Comparison of ENCODE assay signal across 1 cellular context in genomic region chr4:152099555-152099954, GRCh38.
TF ChIP-seq lines count a peak whose summit lies in the region.

No MANE protein-coding gene starts in this region.

TF ChIP-seq in K562, 482 proteins besides CTCF, POLR2A, EP300 and RAD21 (continued from another document):
- TF ChIP-seq ID3 (CRISPR knock-in tag; IDR thresholded peaks at IDR 0.05) = no peak
- TF ChIP-seq ID3 (tag; IDR thresholded peaks at IDR 0.05) = no peak
- no peak for TF ChIP-seq BRF2 (IDR thresholded peaks at IDR 0.05; ENCODE audit: borderline replicate concordance, insufficient read depth, insufficient read length)
- TF ChIP-seq, protein P1, sequence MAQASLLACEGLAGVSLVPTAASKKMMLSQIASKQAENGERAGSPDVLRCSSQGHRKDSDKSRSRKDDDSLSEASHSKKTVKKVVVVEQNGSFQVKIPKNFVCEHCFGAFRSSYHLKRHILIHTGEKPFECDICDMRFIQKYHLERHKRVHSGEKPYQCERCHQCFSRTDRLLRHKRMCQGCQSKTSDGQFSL (CRISPR knock-in tag; IDR thresholded peaks at IDR 0.05) = no peak
- TF ChIP-seq, protein P1 (tag; IDR thresholded peaks at IDR 0.05) = no peak
- no peak for TF ChIP-seq MEIS2 (IDR thresholded peaks at IDR 0.05; ENCODE audit: partially characterized antibody)
- TF ChIP-seq TOE1 (IDR thresholded peaks at IDR 0.05; ENCODE audit: borderline replicate concordance) = no peak
- TF ChIP-seq TOE1 (CRISPR knock-in tag; IDR thresholded peaks at IDR 0.05; ENCODE audit: borderline replicate concordance, low read depth) = no peak
- TF ChIP-seq RFX7 (CRISPR knock-in tag; IDR thresholded peaks at IDR 0.05) = no peak
- no peak for TF ChIP-seq E2F3 (CRISPR knock-in tag; IDR thresholded peaks at IDR 0.05)
- no peak for TF ChIP-seq THRAP3 (IDR thresholded peaks at IDR 0.05; ENCODE audit: borderline replicate concordance)
- TF ChIP-seq CUX1 (CRISPR knock-in tag; IDR thresholded peaks at IDR 0.05) = no peak
- no peak for TF ChIP-seq ZNF592 (IDR thresholded peaks at IDR 0.05)
- TF ChIP-seq NCOA1 (IDR thresholded peaks at IDR 0.05; ENCODE audit: low read depth) = no peak
- no peak for TF ChIP-seq KAT2B (IDR thresholded peaks at IDR 0.05; ENCODE audit: low read depth, low read length)
